In the genomic region with DNA sequence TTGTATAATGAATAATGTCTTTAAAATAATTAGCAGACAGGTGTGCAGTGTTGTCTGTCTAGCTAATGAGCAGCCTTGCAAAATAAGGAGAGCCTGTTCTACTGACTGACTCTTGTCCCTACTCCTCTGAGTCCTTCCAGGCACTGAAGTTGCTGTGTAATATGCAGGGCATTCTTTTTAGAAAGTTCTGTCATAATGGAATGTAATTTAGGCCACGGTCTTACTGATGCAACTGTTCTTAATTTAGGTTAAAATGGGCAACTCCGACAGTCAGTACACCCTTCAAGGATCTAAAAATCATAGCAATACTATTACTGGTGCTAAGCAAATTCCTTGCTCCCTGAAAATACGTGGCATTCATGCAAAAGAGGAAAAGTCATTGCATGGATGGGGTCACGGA, we compare ENCODE assay signal across 17 cellular contexts.
"Had no signal": no experiment of that assay in that cellular context is flagged by ENCODE, and none has a peak within 500 bp of the region (broad histone marks: within the 10 kb centered on the region; RNA-seq: fewer than 3 reads in every experiment).

No MANE protein-coding gene starts in this region.

- H3K4me1 Mint-ChIP-seq: stimulated activated memory B cell treated with anti-CD40 and anti-IgM and Interleukin-4, amounts not matched to agents 10 μg/mL and 1 μg/mL and 100 μg/mL, for 72 hours had no signal

- DNase-seq: activated CD4-positive, alpha-beta T cell treated with anti-CD3 and anti-CD28 coated beads, Interleukin-2, amount 50 U/mL, for 4 hours; activated naive CD4-positive, alpha-beta T cell treated with anti-CD3 and anti-CD28 coated beads, Interleukin-2, amount 50 U/mL, for 16 hours; aorta; brain microvascular endothelial cell; caudate nucleus; effector memory CD4-positive, alpha-beta T cell; heart left ventricle; midbrain; nephron progenitor cell; pancreas; psoas muscle; stimulated activated CD4-positive, alpha-beta T cell treated with anti-CD3 and anti-CD28 coated beads, Interleukin-15, amount 100 ng/mL, for 24 hours; T-helper 9 cell; transverse colon had no signal

- H3K4me1 ChIP-seq: heart left ventricle, pancreas, psoas muscle, right atrium auricular region, transverse colon had no signal

- H3K36me3 ChIP-seq: brain microvascular endothelial cell, heart left ventricle, pancreas, right atrium auricular region, transverse colon had no signal

- H3K9me3 ChIP-seq: heart left ventricle, pancreas, psoas muscle, right atrium auricular region, transverse colon had no signal

- H3K27ac ChIP-seq: brain microvascular endothelial cell, heart left ventricle, pancreas, psoas muscle, right atrium auricular region, transverse colon had no signal

- ATAC-seq: esophagus mucosa; heart left ventricle; pancreas; stimulated activated memory B cell treated with anti-CD40 and anti-IgM and Interleukin-4, amounts not matched to agents 10 μg/mL and 1 μg/mL and 100 μg/mL, for 72 hours had no signal

- H3K36me3 Mint-ChIP-seq: stimulated activated memory B cell treated with anti-CD40 and anti-IgM and Interleukin-4, amounts not matched to agents 10 μg/mL and 1 μg/mL and 100 μg/mL, for 72 hours had no signal

- H3K4me3 ChIP-seq: heart left ventricle, pancreas, psoas muscle, right atrium auricular region, transverse colon had no signal

- H3K9me3 Mint-ChIP-seq: nephron progenitor cell; stimulated activated memory B cell treated with anti-CD40 and anti-IgM and Interleukin-4, amounts not matched to agents 10 μg/mL and 1 μg/mL and 100 μg/mL, for 72 hours had no signal

- H3K4me3 Mint-ChIP-seq: nephron progenitor cell; stimulated activated memory B cell treated with anti-CD40 and anti-IgM and Interleukin-4, amounts not matched to agents 10 μg/mL and 1 μg/mL and 100 μg/mL, for 72 hours had no signal

- H3K27me3 ChIP-seq: brain microvascular endothelial cell, heart left ventricle, pancreas, right atrium auricular region, transverse colon had no signal

- H3K27ac Mint-ChIP-seq: nephron progenitor cell; stimulated activated memory B cell treated with anti-CD40 and anti-IgM and Interleukin-4, amounts not matched to agents 10 μg/mL and 1 μg/mL and 100 μg/mL, for 72 hours had no signal
